In the genomic region with DNA sequence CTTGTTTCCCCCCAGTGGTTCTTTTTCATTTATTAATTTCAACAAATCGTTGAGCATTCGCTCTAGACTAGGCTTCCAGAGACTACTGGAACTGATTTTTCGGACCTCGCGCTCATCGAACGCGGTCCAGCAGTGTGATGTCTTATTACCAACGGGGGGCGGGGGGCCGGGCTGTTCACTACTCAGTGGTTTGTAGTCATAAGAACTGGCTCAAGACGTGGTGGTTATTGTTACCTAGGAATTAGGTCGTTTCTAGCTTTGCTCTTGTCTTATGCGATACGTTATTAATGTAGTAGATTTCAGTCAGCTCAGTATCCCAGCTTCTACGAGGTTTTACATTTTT, we compare ENCODE assay signal across 8 cellular contexts. TPM values are rescaled to one million over a fixed set of nuclear protein-coding genes. Genes with fewer than 3 reads are reported as not detected.
DNase-seq lines count a peak whose midpoint lies in the region; ATAC-seq and TF ChIP-seq lines count a peak whose summit lies in the region.

No MANE protein-coding gene starts in this region.

- H3K36me3 ChIP-seq in ACC112 (ENCODE audit: insufficient read depth, low read length) = peaks cover 30% of the 10 kb centered on the region
- peaks cover 41% of the 10 kb centered on the region for H3K36me3 ChIP-seq in GM23248 (ENCODE audit: low read depth)
- peaks cover 40% of the 10 kb centered on the region for H3K36me3 ChIP-seq in cardiac muscle cell
- peaks cover 21% of the 10 kb centered on the region for H3K36me3 ChIP-seq in rectal smooth muscle tissue (ENCODE audit: control insufficient read depth, insufficient read depth, low read length)

- H2AFZ ChIP-seq in ACC112 (ENCODE audit: low read length, unreplicated experiment) = no peak overlapping the region
- H2AFZ ChIP-seq in GM23248 = peak overlapping the region; percentile 99

- H3K27me3 Mint-ChIP-seq in WTC11 (ENCODE audit: low read depth) = peaks cover 2% of the 10 kb centered on the region; the same call in 1 of the 2 replicates

- H3K79me2 ChIP-seq in ACC112 (ENCODE audit: control insufficient read depth, insufficient read depth, low read length, unreplicated experiment) = peaks cover 48% of the 10 kb centered on the region
- H3K79me2 ChIP-seq in GM23248 (ENCODE audit: insufficient read depth) = peaks cover 62% of the 10 kb centered on the region

- peak overlapping the region; percentile 99 for H3K4me3 Mint-ChIP-seq in WTC11

- peaks cover 5% of the 10 kb centered on the region for H4K20me1 ChIP-seq in GM23248 (ENCODE audit: insufficient read depth)

- WGBS in GM23248 (ENCODE audit: low coverage in 1 of 2, low lambda C conversion rate in 2 of 2, missing lambda C conversion rate in 2 of 2), 2 experiments = 0 to 1% methylated on average over 16 of the region's 16 CpGs

- peak overlapping the region; percentile 87 for H3K4me3 ChIP-seq in ACC112 (ENCODE audit: low read depth, low read length)
- peak overlapping the region; percentile 95 for H3K4me3 ChIP-seq in GM23248
- H3K4me3 ChIP-seq in cardiac muscle cell = peak overlapping the region; percentile 97
- H3K4me3 ChIP-seq in rectal smooth muscle tissue (ENCODE audit: low read length) = peak overlapping the region; percentile 98

- DNase-seq in GM23248 (peak; percentile 74), WTC11 (ENCODE audit: low spot score) (no peak), cardiac muscle cell (ENCODE audit: low read depth in 1 of 2, low spot score in 1 of 2) (peak; percentile 28 to 45), AG20443 (ENCODE audit: low spot score) (no peak), Kasumi-1 (lab: John Stamatoyannopoulos, UW) (no peak)

- H3K9me3 ChIP-seq in GM23248 (ENCODE audit: low read depth) (no peaks in the 10 kb centered on the region), cardiac muscle cell (ENCODE audit: low read depth) (no peaks in the 10 kb centered on the region)

- H3K4me1 Mint-ChIP-seq in WTC11 = peaks cover 8% of the 10 kb centered on the region

- H3K27ac ChIP-seq in ACC112 (ENCODE audit: low read depth, low read length) (peak overlapping the region; percentile 79; the same call in 1 of the 2 replicates), GM23248 (peak overlapping the region; percentile 89), cardiac muscle cell (peak overlapping the region; percentile 98), rectal smooth muscle tissue (ENCODE audit: low read depth, low read length) (peak overlapping the region; percentile 97)

- TF ChIP-seq CTCF in WTC11 (IDR thresholded peaks at IDR 0.05) = no peak
- TF ChIP-seq CTCF in cardiac muscle cell (IDR thresholded peaks at IDR 0.05; ENCODE audit: low read depth, low read length) = no peak

- no peak for ATAC-seq in WTC11
- no peak for ATAC-seq in HG03097 (IDR thresholded peaks at IDR 0.05; ENCODE audit: low FRiP score, unreplicated experiment)

- in situ Hi-C loops in GM23248 (cut with MboI) = no loop called here

- H3K36me3 Mint-ChIP-seq in WTC11 = peaks cover 44% of the 10 kb centered on the region

- POLR2A ChIA-PET in WTC11 (lab: Charles Lee) = interaction anchor here (0.9 kb wide), 1 partner anchor 286 kb away, joined by 3 read pairs; the partner anchor contains the start of gene INKA1

- peaks cover 12% of the 10 kb centered on the region for H3K9me3 Mint-ChIP-seq in WTC11

- no peaks in the 10 kb centered on the region for H3K9me2 ChIP-seq in GM23248 (ENCODE audit: insufficient read depth)

- peak overlapping the region; percentile 99 for H3K9ac ChIP-seq in GM23248
- peak overlapping the region; percentile 88 for H3K9ac ChIP-seq in rectal smooth muscle tissue (ENCODE audit: low read length)

- CTCF ChIA-PET in WTC11 (lab: Charles Lee) = interaction anchor here (1.3 to 1.8 kb wide), 2 partner anchors 287 to 550 kb away, joined by 3 to 9 read pairs; partner anchors contain the start of gene INKA1

- H3K27me3 ChIP-seq in ACC112 (ENCODE audit: insufficient read depth, low read length) (no peaks in the 10 kb centered on the region), GM23248 (replicated peaks; ENCODE audit: insufficient read depth) (no peaks in the 10 kb centered on the region), cardiac muscle cell (no peaks in the 10 kb centered on the region), rectal smooth muscle tissue (ENCODE audit: control insufficient read depth, insufficient read depth, low read length) (no peaks in the 10 kb centered on the region)

- peak overlapping the region; percentile 86 for H3K4me2 ChIP-seq in GM23248 (ENCODE audit: unreplicated experiment)

- H3K4me1 ChIP-seq in ACC112 (ENCODE audit: control insufficient read depth, insufficient read depth, low read length, unreplicated experiment) (peaks cover 18% of the 10 kb centered on the region), GM23248 (ENCODE audit: insufficient read depth) (peaks cover 15% of the 10 kb centered on the region), cardiac muscle cell (ENCODE audit: low read depth) (peaks cover 12% of the 10 kb centered on the region), rectal smooth muscle tissue (ENCODE audit: control insufficient read depth, insufficient read depth, low read length) (peaks cover 13% of the 10 kb centered on the region)

- peak overlapping the region; percentile 53; the same call in 1 of the 2 replicates for H3K27ac Mint-ChIP-seq in WTC11

- peaks cover 20% of the 10 kb centered on the region for H3F3A ChIP-seq in GM23248 (ENCODE audit: insufficient read depth)

TF ChIP-seq in WTC11, 78 proteins besides CTCF, POLR2A, EP300 and RAD21 (continues in another document):
- TF ChIP-seq RORB (CRISPR knock-in tag; IDR thresholded peaks at IDR 0.05) (no peak), MXD4 (CRISPR knock-in tag; IDR thresholded peaks at IDR 0.05; ENCODE audit: borderline replicate concordance) (no peak), SMAD4 (CRISPR knock-in tag; IDR thresholded peaks at IDR 0.05) (no peak), ATF6 (CRISPR knock-in tag; IDR thresholded peaks at IDR 0.05) (no peak), ELF4 (CRISPR knock-in tag; IDR thresholded peaks at IDR 0.05; ENCODE audit: low read depth) (no peak), HMGA2 (CRISPR knock-in tag; IDR thresholded peaks at IDR 0.05) (no peak), ATF2 (CRISPR knock-in tag; IDR thresholded peaks at IDR 0.05; ENCODE audit: borderline replicate concordance, low read depth) (no peak), SMAD3 (CRISPR knock-in tag; IDR thresholded peaks at IDR 0.05; ENCODE audit: borderline replicate concordance) (no peak), NFE2L1 (CRISPR knock-in tag; IDR thresholded peaks at IDR 0.05) (no peak), TEAD4 (CRISPR knock-in tag; IDR thresholded peaks at IDR 0.05) (no peak), ESRRA (CRISPR knock-in tag; IDR thresholded peaks at IDR 0.05; ENCODE audit: borderline replicate concordance) (no peak), ZNF138 (CRISPR knock-in tag; conservative IDR thresholded peaks at IDR 0.05) (no peak)
- TF ChIP-seq, protein P1, sequence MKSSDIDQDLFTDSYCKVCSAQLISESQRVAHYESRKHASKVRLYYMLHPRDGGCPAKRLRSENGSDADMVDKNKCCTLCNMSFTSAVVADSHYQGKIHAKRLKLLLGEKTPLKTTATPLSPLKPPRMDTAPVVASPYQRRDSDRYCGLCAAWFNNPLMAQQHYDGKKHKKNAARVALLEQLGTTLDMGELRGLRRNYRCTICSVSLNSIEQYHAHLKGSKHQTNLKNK (CRISPR knock-in tag; IDR thresholded peaks at IDR 0.05) = no peak

RNA-seq across cellular contexts. Expression of gene RBM5, which starts 0.9 kb away (rescaled TPM):
- total RNA-seq in GM23248 (2014; rRNA removed; shearing (Covaris generic)) = 86.1 and 152 TPM in 2 replicates
- polyA plus RNA-seq in GM23248 (2016; fragmentation: Nextera tagmentation; extraction: Ambion mirVana) (44.5 and 55.0 TPM in 2 replicates), cardiac muscle cell (130 and 172 TPM in 2 replicates)
- total RNA-seq in WTC11 (2021) (88.0 to 92.3 TPM (median 92.1 TPM) in 3 replicates), cardiac muscle cell (189 and 439 TPM in 2 replicates)

Comparison
In these comparisons a context has a peak if more than half of its experiments do, and no peak if none do; other contexts are left out.
1. DNase-seq: peak in GM23248 (single experiment) and cardiac muscle cell (2 of 2); none in WTC11 (single experiment), AG20443 (single experiment) and Kasumi-1 (0 of 2).
2. Peak in every context shown above with its lines, with median percentiles within 50 percentile points of each other: H3K27ac ChIP-seq and H3K4me3 ChIP-seq.